Comparison of ENCODE assay signal across 8 cellular contexts in genomic region chr22:19717691-19718254, GRCh38. TPM values are rescaled to one million over a fixed set of nuclear protein-coding genes. Genes with fewer than 3 reads are reported as not detected.
DNase-seq lines count a peak whose midpoint lies in the region; ATAC-seq, FAIRE-seq and TF ChIP-seq lines count a peak whose summit lies in the region.

No MANE protein-coding gene starts in this region.

- H3K27ac ChIP-seq in A549 (peak overlapping the region; percentile 80 to 92), caudate nucleus (ENCODE audit: low read depth, low read length) (no peak overlapping the region), keratinocyte (ENCODE audit: control insufficient read depth, insufficient read depth, low read length) (no peak overlapping the region)

- ATAC-seq in A549, result peak; percentile 67 to 88
- ATAC-seq in GM18867 (IDR thresholded peaks at IDR 0.05; ENCODE audit: unreplicated experiment), result peak; percentile 58
- ATAC-seq in GM19452 (IDR thresholded peaks at IDR 0.05; ENCODE audit: unreplicated experiment), result no peak

- POLR2A ChIA-PET in A549 (lab: Yijun Ruan, JAX), result no interaction called here

- TF ChIP-seq EP300 in A549 (IDR thresholded peaks at IDR 0.05), result no peak

- TF ChIP-seq POLR2A in A549 (IDR thresholded peaks at IDR 0.05; ENCODE audit: low read length), result no peak

- H3K4me1 ChIP-seq in A549, result peaks cover 9% of the 10 kb centered on the region; the same call in 1 of the 3 replicates
- H3K4me1 ChIP-seq in keratinocyte (ENCODE audit: control insufficient read depth, extremely low read depth, insufficient read depth, low read length), result peaks cover 11% of the 10 kb centered on the region

- peak; percentile 46 to 79; a peak in 4 of 5 replicates for TF ChIP-seq RAD21 in A549 (conservative IDR thresholded peaks at IDR 0.05 in 1 of 2, IDR thresholded peaks at IDR 0.05 in 1 of 2)

- H3K9me3 ChIP-seq in A549, result no peaks in the 10 kb centered on the region
- no peaks in the 10 kb centered on the region for H3K9me3 ChIP-seq in keratinocyte (ENCODE audit: control insufficient read depth, low read depth, low read length)

- H3K79me2 ChIP-seq in keratinocyte (ENCODE audit: control insufficient read depth, insufficient read depth, low read length), result no peaks in the 10 kb centered on the region

- peak overlapping the region; percentile 83 for H2AFZ ChIP-seq in keratinocyte (ENCODE audit: control insufficient read depth, low read length)

- WGBS in A549 (ENCODE audit: missing lambda C conversion rate), result 45% methylated on average over 13 of the region's 61 CpGs

- peaks cover 48% of the 10 kb centered on the region for H3K27me3 ChIP-seq in keratinocyte (ENCODE audit: control insufficient read depth, extremely low read depth, insufficient read depth, low read length)

- H3K4me3 ChIP-seq in A549 (peak overlapping the region; percentile 45), keratinocyte (ENCODE audit: control insufficient read depth in 2 of 3, extremely low read depth in 1 of 3, insufficient read depth in 2 of 3, low read depth in 1 of 3, low read length in 3 of 3) (peak overlapping the region; percentile 36 to 51 (median 49))

- dilution Hi-C loops in keratinocyte (cut with MboI; ENCODE audit: extremely low pct_ligation_motif_present, low sequenced_read_pairs), result no loop called here

- FAIRE-seq in A549 (lab: Jason Lieb, UNC) (no peak), keratinocyte (lab: Jason Lieb, UNC) (no peak)

- CTCF ChIA-PET in A549 (lab: Yijun Ruan, JAX), result interaction anchor here (1.2 to 2.9 kb wide), 5 partner anchors 8 to 88 kb away, joined by 3 to 13 read pairs (median 7); no protein-coding TSS in a partner anchor

- H3K9me1 ChIP-seq in keratinocyte (ENCODE audit: control insufficient read depth, extremely low read depth, insufficient read depth, low read length), result no peaks in the 10 kb centered on the region

- H3K4me2 ChIP-seq in A549 (peak overlapping the region; percentile 93), keratinocyte (ENCODE audit: control insufficient read depth, extremely low read depth, insufficient read depth, low read depth, low read length) (peak overlapping the region; percentile 84)

- peak overlapping the region; percentile 22 for H3K9ac ChIP-seq in keratinocyte (ENCODE audit: control insufficient read depth, extremely low read depth, insufficient read depth, low read length)

- H3K36me3 ChIP-seq in keratinocyte (ENCODE audit: control insufficient read depth in 2 of 2, extremely low read depth in 1 of 2, insufficient read depth in 2 of 2, low read length in 2 of 2), result no peaks in the 10 kb centered on the region

- DNase-seq in A549 (ENCODE audit: low read depth in 1 of 2, low spot score in 1 of 2) (peak; percentile 55 to 65), MV-4-11 (lab: John Stamatoyannopoulos, UW) (peak; percentile 49), caudate nucleus (lab: John Stamatoyannopoulos, UW) (peak in 54 of 61 donors; percentile 13 to 87 (median 62)), keratinocyte (ENCODE audit: low read depth, low spot score) (no peak)
- DNase-seq in activated CD4-positive, CD25-positive, alpha-beta regulatory T cell treated with anti-CD3 and anti-CD28 coated beads, Interleukin-2, amount 50 U/mL, for 16 hours (ENCODE audit: low read depth, low spot score), result peak; percentile 57
- peak; percentile 70 to 76 for DNase-seq in stimulated activated CD4-positive, alpha-beta T cell treated with anti-CD3 and anti-CD28 coated beads, Interleukin-15, amount 100 ng/mL, for 1 hour (ENCODE audit: low read depth in 1 of 2, low spot score in 1 of 2)

- TF ChIP-seq CTCF in A549 (IDR thresholded peaks at IDR 0.05) (peak; percentile 82), keratinocyte (optimal IDR thresholded peaks at IDR 0.05 in 1 of 3, IDR thresholded peaks at IDR 0.05 in 1 of 3, conservative IDR thresholded peaks at IDR 0.05 in 1 of 3; ENCODE audit: extremely low read depth in 1 of 3, insufficient read depth in 2 of 3, low read length in 3 of 3) (peak; percentile 38 to 89 (median 82))

- H4K20me1 ChIP-seq in keratinocyte (ENCODE audit: control insufficient read depth, extremely low read depth, insufficient read depth, low read length), result no peaks in the 10 kb centered on the region

TF ChIP-seq in A549, 52 proteins besides CTCF, POLR2A, EP300 and RAD21:
- TF ChIP-seq MYC (IDR thresholded peaks at IDR 0.05; ENCODE audit: borderline replicate concordance, low read length) (0 out of 2 replicates have a peak, but pooled peaks have one; percentile 33), TFCP2L1 (CRISPR knock-in tag; IDR thresholded peaks at IDR 0.05) (no peak), MAX (IDR thresholded peaks at IDR 0.05) (peak; percentile 73), HES2 (IDR thresholded peaks at IDR 0.05) (no peak), SMC3 (IDR thresholded peaks at IDR 0.05) (peak; percentile 72), E2F6 (IDR thresholded peaks at IDR 0.05; ENCODE audit: borderline replicate concordance, low read depth) (peak; percentile 57; the same call in 1 of the 2 replicates), HEYL (CRISPR knock-in tag; IDR thresholded peaks at IDR 0.05) (no peak)

RNA-seq across cellular contexts. Expression of gene SEPTIN5, which starts 3.5 kb away (rescaled TPM):
- polyA plus RNA-seq in A549 (2011; rRNA removed) (4.6 and 5.7 TPM in 2 replicates), A549 (2017; fragmentation: RNase III; extraction: RNeasy Plus Mini Kit Qiagen cat#74134 plus additional on column Dnase treatment) (10.8 to 13.9 TPM (median 12.6 TPM) in 3 replicates), keratinocyte (2.2 to 4.9 TPM (median 4.2 TPM) in 3 replicates)
- 8.7 and 9.2 TPM in 2 replicates for polyA plus RNA-seq in A549 (2012; cell fraction: cytosol; rRNA removed)
- 26.6 and 30.3 TPM in 2 replicates for polyA plus RNA-seq in A549 (2012; cell fraction: nucleus; rRNA removed)
- 7.7 and 11.8 TPM in 2 replicates for polyA minus RNA-seq in A549 (2011; rRNA and poly(A)+ RNA removed)
- 15.1 TPM for polyA plus RNA-seq in keratinocyte (2011; ENCODE audit: low read depth)
- polyA plus RNA-seq in keratinocyte (2011; cell fraction: cytosol; rRNA removed), result 2.2 and 4.4 TPM in 2 replicates
- 10.1 and 11.5 TPM in 2 replicates for polyA plus RNA-seq in keratinocyte (2011; cell fraction: nucleus; rRNA removed)
- polyA plus RNA-seq in keratinocyte (2012; ENCODE audit: low replicate concordance), result 6.8 and 10.4 TPM in 2 replicates
- 2.3 to 8.8 TPM (median 8.6 TPM) in 3 replicates for polyA minus RNA-seq in keratinocyte
- 6.9 TPM for polyA minus RNA-seq in keratinocyte (2011; cell fraction: cytosol; rRNA and poly(A)+ RNA removed)
- 3.2 and 8.7 TPM in 2 replicates for polyA minus RNA-seq in keratinocyte (2011; cell fraction: nucleus; rRNA and poly(A)+ RNA removed)

RNA-seq across cellular contexts. Expression of gene GP1BB, which starts 5.6 kb away (rescaled TPM):
- polyA plus RNA-seq in A549 (2011; rRNA removed), result 0.06 and 0.25 TPM in 2 replicates
- polyA plus RNA-seq in A549 (2012; cell fraction: cytosol; rRNA removed), result 1.3 and 2.1 TPM in 2 replicates
- 6.6 and 10.5 TPM in 2 replicates for polyA plus RNA-seq in A549 (2012; cell fraction: nucleus; rRNA removed)
- 0.48 to 1.1 TPM (median 0.63 TPM) in 3 replicates for polyA plus RNA-seq in A549 (2017; fragmentation: RNase III; extraction: RNeasy Plus Mini Kit Qiagen cat#74134 plus additional on column Dnase treatment)
- not detected in 2 replicates for polyA minus RNA-seq in A549 (2011; rRNA and poly(A)+ RNA removed)
- 0.05 to 0.23 TPM in 2 of 3 replicates, not detected in the other for polyA plus RNA-seq in keratinocyte
- polyA plus RNA-seq in keratinocyte (2011; ENCODE audit: low read depth), result not detected
- 0.07 and 0.30 TPM in 2 replicates for polyA plus RNA-seq in keratinocyte (2011; cell fraction: cytosol; rRNA removed)
- polyA plus RNA-seq in keratinocyte (2011; cell fraction: nucleus; rRNA removed), result 0.18 and 0.32 TPM in 2 replicates
- polyA plus RNA-seq in keratinocyte (2012; ENCODE audit: low replicate concordance), result 0.39 and 1.4 TPM in 2 replicates
- polyA minus RNA-seq in keratinocyte, result 0.20 TPM in 1 of 3 replicates, not detected in the others
- polyA minus RNA-seq in keratinocyte (2011; cell fraction: cytosol; rRNA and poly(A)+ RNA removed), result not detected
- 0.42 and 1.2 TPM in 2 replicates for polyA minus RNA-seq in keratinocyte (2011; cell fraction: nucleus; rRNA and poly(A)+ RNA removed)

RNA-seq across cellular contexts. Expression of gene TBX1, which starts 42.8 kb away (rescaled TPM):
- polyA plus RNA-seq in A549 (2011; rRNA removed) (0.30 and 0.66 TPM in 2 replicates), A549 (2017; fragmentation: RNase III; extraction: RNeasy Plus Mini Kit Qiagen cat#74134 plus additional on column Dnase treatment) (2.8 to 3.0 TPM (median 2.9 TPM) in 3 replicates), keratinocyte (0.10 TPM in 1 of 3 replicates, not detected in the others)
- polyA plus RNA-seq in A549 (2012; cell fraction: cytosol; rRNA removed), result 2.2 and 3.6 TPM in 2 replicates
- polyA plus RNA-seq in A549 (2012; cell fraction: nucleus; rRNA removed), result 9.3 and 10.3 TPM in 2 replicates
- polyA minus RNA-seq in A549 (2011; rRNA and poly(A)+ RNA removed), result 0.95 and 1.8 TPM in 2 replicates
- 0.17 TPM for polyA plus RNA-seq in keratinocyte (2011; ENCODE audit: low read depth)
- not detected in 2 replicates for polyA plus RNA-seq in keratinocyte (2011; cell fraction: cytosol; rRNA removed)
- polyA plus RNA-seq in keratinocyte (2011; cell fraction: nucleus; rRNA removed), result 0.19 TPM in 1 of 2 replicates, not detected in the other
- 0.18 and 0.30 TPM in 2 replicates for polyA plus RNA-seq in keratinocyte (2012; ENCODE audit: low replicate concordance)
- polyA minus RNA-seq in keratinocyte, result not detected in 3 replicates
- not detected for polyA minus RNA-seq in keratinocyte (2011; cell fraction: cytosol; rRNA and poly(A)+ RNA removed)
- not detected in 2 replicates for polyA minus RNA-seq in keratinocyte (2011; cell fraction: nucleus; rRNA and poly(A)+ RNA removed)

Comparison
In these comparisons a context has a peak if more than half of its experiments do, and no peak if none do; other contexts are left out.
1. H3K27ac ChIP-seq: peak in A549 (2 of 2); none in caudate nucleus (single experiment) and keratinocyte (single experiment).